ENCODE assay signal across 32 cellular contexts in genomic region chr18:33835419-33835818, GRCh38.
"Had no signal": no experiment of that assay in that cellular context is flagged by ENCODE, and none has a peak within 500 bp of the region (broad histone marks: within the 10 kb centered on the region; RNA-seq: fewer than 3 reads in every experiment).

No MANE protein-coding gene starts in this region.

- H3K36me3 Mint-ChIP-seq: activated CD4-positive, alpha-beta memory T cell treated with anti-CD3 and anti-CD28 coated beads for 36 hours; activated CD8-positive, alpha-beta memory T cell treated with anti-CD3 and anti-CD28 coated beads, Interleukin-2, amount 10 ng/mL, durations not matched to agents 7 days and 5 days; activated naive CD4-positive, alpha-beta T cell treated with anti-CD3 and anti-CD28 coated beads, Interleukin-2, amount 50 U/mL, for 24 hours; activated naive CD8-positive, alpha-beta T cell treated with anti-CD3 and anti-CD28 coated beads for 36 hours had no signal

- H3K4me3 ChIP-seq: adrenal gland, body of pancreas, esophagus muscularis mucosa, gastroesophageal sphincter, heart right ventricle, hepatocyte had no signal

- H3K36me3 ChIP-seq: adrenal gland, esophagus muscularis mucosa, gastroesophageal sphincter, heart right ventricle had no signal

- DNase-seq: activated CD4-positive, alpha-beta memory T cell treated with anti-CD3 and anti-CD28 coated beads for 36 hours; activated CD4-positive, alpha-beta T cell treated with anti-CD3 and anti-CD28 coated beads for 36 hours; activated CD4-positive, alpha-beta T cell treated with anti-CD3 and anti-CD28 coated beads, Interleukin-2, amount 10 ng/mL, durations not matched to agents 24 days and 14 days; activated CD4-positive, CD25-positive, alpha-beta regulatory T cell; activated CD4-positive, CD25-positive, alpha-beta regulatory T cell treated with anti-CD3 and anti-CD28 coated beads, Interleukin-2, amount 50 U/mL, for 72 hours; activated CD8-positive, alpha-beta memory T cell treated with anti-CD3 and anti-CD28 coated beads, Interleukin-2, amount 10 ng/mL, durations not matched to agents 7 days and 5 days; activated CD8-positive, alpha-beta memory T cell treated with anti-CD3 and anti-CD28 coated beads, Interleukin-2, amount 50 U/mL, for 4 hours; activated CD8-positive, alpha-beta T cell treated with anti-CD3 and anti-CD28 coated beads, Interleukin-2, amount 10 ng/mL, durations not matched to agents 7 days and 5 days; activated effector memory CD4-positive, alpha-beta T cell treated with anti-CD3 and anti-CD28 coated beads, Interleukin-2, amount 50 U/mL, for 16 hours; activated naive CD4-positive, alpha-beta T cell treated with anti-CD3 and anti-CD28 coated beads for 36 hours; activated naive CD8-positive, alpha-beta T cell treated with anti-CD3 and anti-CD28 coated beads for 36 hours; activated naive CD8-positive, alpha-beta T cell treated with anti-CD3 and anti-CD28 coated beads, Interleukin-2, amount 50 U/mL, for 24 hours; activated T-cell treated with anti-CD3 and anti-CD28 coated beads, Interleukin-2, amount 50 U/mL, for 1 hour; activated T-cell treated with anti-CD3 and anti-CD28 coated beads, Interleukin-2, amount 50 U/mL, for 48 hours; adrenal gland; amygdala; aorta; body of pancreas; caudate nucleus; cortex of kidney; dermis blood vessel endothelial cell; effector CD4-positive, alpha-beta T cell; effector memory CD8-positive, alpha-beta T cell; erythroblast; foreskin keratinocyte; heart right ventricle had no signal

- H3K27ac ChIP-seq: adrenal gland, body of pancreas, esophagus muscularis mucosa, foreskin keratinocyte, gastroesophageal sphincter, heart right ventricle, hepatocyte had no signal

- ATAC-seq: activated CD4-positive, alpha-beta T cell treated with anti-CD3 and anti-CD28 coated beads for 36 hours; activated CD8-positive, alpha-beta memory T cell treated with anti-CD3 and anti-CD28 coated beads, Interleukin-2, amount 10 ng/mL, durations not matched to agents 7 days and 5 days; activated CD8-positive, alpha-beta T cell treated with anti-CD3 and anti-CD28 coated beads, Interleukin-2, amount 10 ng/mL, durations not matched to agents 7 days and 5 days; activated naive CD8-positive, alpha-beta T cell treated with anti-CD3 and anti-CD28 coated beads, Interleukin-2, amount 50 U/mL, for 24 hours; body of pancreas; effector memory CD8-positive, alpha-beta T cell; foreskin keratinocyte; gastroesophageal sphincter; heart right ventricle had no signal

- H2AFZ ChIP-seq: hepatocyte had no signal

- H3K4me1 Mint-ChIP-seq: activated CD4-positive, alpha-beta T cell treated with anti-CD3 and anti-CD28 coated beads for 36 hours; activated CD4-positive, alpha-beta T cell treated with anti-CD3 and anti-CD28 coated beads, Interleukin-2, amount 10 ng/mL, durations not matched to agents 24 days and 14 days; activated CD8-positive, alpha-beta memory T cell treated with anti-CD3 and anti-CD28 coated beads, Interleukin-2, amount 10 ng/mL, durations not matched to agents 7 days and 5 days; activated naive CD4-positive, alpha-beta T cell treated with anti-CD3 and anti-CD28 coated beads, Interleukin-2, amount 50 U/mL, for 24 hours; activated naive CD8-positive, alpha-beta T cell treated with anti-CD3 and anti-CD28 coated beads for 36 hours; activated naive CD8-positive, alpha-beta T cell treated with anti-CD3 and anti-CD28 coated beads, Interleukin-2, amount 50 U/mL, for 24 hours had no signal

- H3K27me3 ChIP-seq: adrenal gland, body of pancreas, esophagus muscularis mucosa, foreskin keratinocyte, gastroesophageal sphincter, hepatocyte had no signal

- H3K4me2 ChIP-seq: hepatocyte had no signal

- H3K4me3 Mint-ChIP-seq: activated CD4-positive, alpha-beta memory T cell treated with anti-CD3 and anti-CD28 coated beads for 36 hours; activated CD4-positive, alpha-beta T cell treated with anti-CD3 and anti-CD28 coated beads for 36 hours; activated CD4-positive, alpha-beta T cell treated with anti-CD3 and anti-CD28 coated beads, Interleukin-2, amount 10 ng/mL, durations not matched to agents 24 days and 14 days; activated CD8-positive, alpha-beta memory T cell treated with anti-CD3 and anti-CD28 coated beads, Interleukin-2, amount 10 ng/mL, durations not matched to agents 7 days and 5 days; activated CD8-positive, alpha-beta T cell treated with anti-CD3 and anti-CD28 coated beads, Interleukin-2, amount 10 ng/mL, durations not matched to agents 7 days and 5 days; activated naive CD4-positive, alpha-beta T cell treated with anti-CD3 and anti-CD28 coated beads for 36 hours; activated naive CD4-positive, alpha-beta T cell treated with anti-CD3 and anti-CD28 coated beads, Interleukin-2, amount 50 U/mL, for 24 hours; activated naive CD8-positive, alpha-beta T cell treated with anti-CD3 and anti-CD28 coated beads for 36 hours; activated naive CD8-positive, alpha-beta T cell treated with anti-CD3 and anti-CD28 coated beads, Interleukin-2, amount 50 U/mL, for 24 hours; activated T-helper 1 cell treated with anti-CD3 and anti-CD28 coated beads, Interleukin-12 subunit alpha, Interleukin-12 subunit beta, Interleukin-2, Interleukin-4 antibody, amounts not matched to agents 30 ng/mL and 10 ng/mL and 1 ng/mL, durations not matched to agents 14 hours and 24 hours and 36 hours; effector memory CD8-positive, alpha-beta T cell had no signal

- H3K27ac Mint-ChIP-seq: activated CD4-positive, alpha-beta memory T cell treated with anti-CD3 and anti-CD28 coated beads for 36 hours; activated CD4-positive, alpha-beta T cell treated with anti-CD3 and anti-CD28 coated beads for 36 hours; activated CD4-positive, alpha-beta T cell treated with anti-CD3 and anti-CD28 coated beads, Interleukin-2, amount 10 ng/mL, durations not matched to agents 24 days and 14 days; activated CD8-positive, alpha-beta memory T cell treated with anti-CD3 and anti-CD28 coated beads, Interleukin-2, amount 10 ng/mL, durations not matched to agents 7 days and 5 days; activated CD8-positive, alpha-beta T cell treated with anti-CD3 and anti-CD28 coated beads, Interleukin-2, amount 10 ng/mL, durations not matched to agents 7 days and 5 days; activated naive CD4-positive, alpha-beta T cell treated with anti-CD3 and anti-CD28 coated beads for 36 hours; activated naive CD4-positive, alpha-beta T cell treated with anti-CD3 and anti-CD28 coated beads, Interleukin-2, amount 50 U/mL, for 24 hours; activated naive CD8-positive, alpha-beta T cell treated with anti-CD3 and anti-CD28 coated beads for 36 hours; activated naive CD8-positive, alpha-beta T cell treated with anti-CD3 and anti-CD28 coated beads, Interleukin-2, amount 50 U/mL, for 24 hours; activated T-helper 1 cell treated with anti-CD3 and anti-CD28 coated beads, Interleukin-12 subunit alpha, Interleukin-12 subunit beta, Interleukin-2, Interleukin-4 antibody, amounts not matched to agents 30 ng/mL and 10 ng/mL and 1 ng/mL, durations not matched to agents 14 hours and 24 hours and 36 hours; activated T-helper 2 cell treated with anti-CD3 and anti-CD28 coated beads, Interferon-gamma antibody, Interleukin-2, Interleukin-4, amounts not matched to agents 10 μg/mL and 5 μg/mL and 100 μg/mL, durations not matched to agents 14 hours and 24 hours and 36 hours; effector memory CD8-positive, alpha-beta T cell had no signal

- H3K9me3 ChIP-seq: adrenal gland, body of pancreas had no signal

- H3K27me3 Mint-ChIP-seq: activated CD4-positive, alpha-beta memory T cell treated with anti-CD3 and anti-CD28 coated beads for 36 hours; activated CD4-positive, alpha-beta T cell treated with anti-CD3 and anti-CD28 coated beads for 36 hours; activated CD4-positive, alpha-beta T cell treated with anti-CD3 and anti-CD28 coated beads, Interleukin-2, amount 10 ng/mL, durations not matched to agents 24 days and 14 days; activated CD8-positive, alpha-beta memory T cell treated with anti-CD3 and anti-CD28 coated beads, Interleukin-2, amount 10 ng/mL, durations not matched to agents 7 days and 5 days; activated naive CD4-positive, alpha-beta T cell treated with anti-CD3 and anti-CD28 coated beads, Interleukin-2, amount 50 U/mL, for 24 hours; activated naive CD8-positive, alpha-beta T cell treated with anti-CD3 and anti-CD28 coated beads for 36 hours; activated naive CD8-positive, alpha-beta T cell treated with anti-CD3 and anti-CD28 coated beads, Interleukin-2, amount 50 U/mL, for 24 hours; effector memory CD8-positive, alpha-beta T cell had no signal

- H3K4me1 ChIP-seq: adrenal gland, foreskin keratinocyte, gastroesophageal sphincter had no signal
